In the genomic region with DNA sequence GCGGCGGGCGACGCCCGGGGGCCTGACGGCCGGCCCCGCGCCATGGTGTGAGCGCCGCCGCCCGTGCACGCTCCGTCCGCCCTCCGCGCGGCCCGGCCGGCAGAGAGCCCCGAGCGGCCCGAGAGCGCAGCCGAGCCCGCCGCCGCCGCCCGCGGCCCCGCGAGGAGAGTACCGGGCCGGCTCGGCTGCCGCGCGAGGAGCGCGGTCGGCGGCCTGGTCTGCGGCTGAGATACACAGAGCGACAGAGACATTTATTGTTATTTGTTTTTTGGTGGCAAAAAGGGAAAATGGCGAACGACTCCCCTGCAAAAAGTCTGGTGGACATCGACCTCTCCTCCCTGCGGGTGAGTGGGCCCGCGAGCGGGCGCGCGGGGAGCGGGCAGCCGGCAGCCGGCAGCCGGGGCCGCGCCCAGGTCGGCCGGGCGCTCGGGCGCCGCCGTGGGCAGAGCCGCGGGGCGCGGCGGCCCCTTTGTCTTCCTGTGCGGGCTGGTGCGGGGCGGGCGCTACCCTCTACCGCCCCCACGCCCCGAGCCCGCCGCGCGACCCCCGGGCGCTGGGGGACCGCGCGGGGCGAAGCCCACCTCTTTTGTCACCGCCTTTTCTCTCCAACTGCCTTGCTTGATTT, we compare ENCODE assay signal across 8 cellular contexts.
DNase-seq lines count a peak whose midpoint lies in the region; ATAC-seq and TF ChIP-seq lines count a peak whose summit lies in the region.

No MANE protein-coding gene starts in this region.

- peaks cover 18% of the 10 kb centered on the region for H3K79me2 ChIP-seq in parathyroid adenoma

- no peaks in the 10 kb centered on the region for H3K36me3 ChIP-seq in parathyroid adenoma (ENCODE audit: control insufficient read depth, insufficient read depth, low read length)

- H3K27me3 ChIP-seq in parathyroid adenoma (ENCODE audit: control insufficient read depth, insufficient read depth, low read length) = no peaks in the 10 kb centered on the region

- peak overlapping the region; percentile 88 for H3K4me2 ChIP-seq in parathyroid adenoma (ENCODE audit: low read length)

- TF ChIP-seq CTCF in fibroblast of pulmonary artery (IDR thresholded peaks at IDR 0.05; ENCODE audit: low read length, missing control alignments) (no peak), parathyroid adenoma (IDR thresholded peaks at IDR 0.05) (no peak)

- peak overlapping the region; percentile 39 for H3K27ac ChIP-seq in parathyroid adenoma

- H2AFZ ChIP-seq in parathyroid adenoma = peak overlapping the region; percentile 67

- DNase-seq in activated effector memory CD4-positive, alpha-beta T cell treated with anti-CD3 and anti-CD28 coated beads, Interleukin-2, amount 50 U/mL, for 16 hours = peak; percentile 74
- no peak for DNase-seq in activated effector memory CD4-positive, alpha-beta T cell treated with Interleukin-2 at 50 U/mL for 16 hours
- peak; percentile 57 for DNase-seq in activated CD4-positive, CD25-positive, alpha-beta regulatory T cell treated with anti-CD3 and anti-CD28 coated beads, Interleukin-2, amount 50 U/mL, for 72 hours
- DNase-seq in fibroblast of pulmonary artery (ENCODE audit: low read depth) (no peak), COLO829 (ENCODE audit: low spot score) (no peak), T1000 (lab: John Stamatoyannopoulos, UW) (no peak)

- no peak overlapping the region for H3K9ac ChIP-seq in parathyroid adenoma

- peaks cover 14% of the 10 kb centered on the region for H3K4me1 ChIP-seq in parathyroid adenoma

- H3K9me3 ChIP-seq in parathyroid adenoma (ENCODE audit: control insufficient read depth, low read length) = no peaks in the 10 kb centered on the region

- ATAC-seq in HG03066 (IDR thresholded peaks at IDR 0.05; ENCODE audit: low read depth, unreplicated experiment) = peak; percentile 32

- H3K4me3 ChIP-seq in fibroblast of pulmonary artery (replicated peaks; ENCODE audit: low read depth, low read length) = peak overlapping the region; percentile 96
- H3K4me3 ChIP-seq in parathyroid adenoma (ENCODE audit: low read depth, low read length) = peak overlapping the region; percentile 74

Comparison
In these comparisons a context has a peak if more than half of its experiments do, and no peak if none do; other contexts are left out.
1. DNase-seq: peak in activated effector memory CD4-positive, alpha-beta T cell treated with anti-CD3 and anti-CD28 coated beads, Interleukin-2, amount 50 U/mL, for 16 hours (single experiment) and activated CD4-positive, CD25-positive, alpha-beta regulatory T cell treated with anti-CD3 and anti-CD28 coated beads, Interleukin-2, amount 50 U/mL, for 72 hours (single experiment); none in activated effector memory CD4-positive, alpha-beta T cell treated with Interleukin-2 at 50 U/mL for 16 hours (single experiment), fibroblast of pulmonary artery (single experiment), COLO829 (single experiment) and T1000 (single experiment).